In the genomic region with DNA sequence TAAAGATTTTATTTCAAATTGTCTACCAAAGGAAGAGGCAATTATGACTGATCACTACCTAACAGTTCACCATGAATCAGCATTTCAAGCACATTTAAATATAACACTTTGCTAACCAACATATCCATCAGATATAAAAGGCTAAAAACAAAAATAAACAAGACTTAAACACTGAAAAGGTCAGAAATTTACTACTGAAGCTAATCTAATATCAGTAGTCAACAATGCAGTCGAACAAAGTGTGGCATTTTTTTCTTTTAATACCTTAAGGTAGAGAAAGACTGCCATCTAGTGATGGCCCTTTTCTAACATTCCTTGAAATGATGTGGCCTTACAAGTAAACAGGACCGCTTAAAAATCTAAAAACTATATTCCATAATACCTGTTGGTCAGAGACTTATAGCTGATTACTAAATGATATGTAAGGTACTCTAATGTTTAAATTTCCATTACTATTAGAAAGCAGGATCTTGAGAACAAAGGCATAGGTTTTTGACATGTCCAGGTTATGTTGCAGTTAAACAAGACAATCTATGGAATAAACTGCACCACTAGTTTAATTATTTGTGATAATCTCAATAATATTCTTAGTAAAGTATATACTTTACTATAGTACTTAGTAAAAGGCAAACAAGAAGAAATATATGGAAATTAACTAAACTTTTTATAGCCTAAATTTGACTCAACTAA, we compare ENCODE assay signal across 8 cellular contexts.
A peak's percentile ranks its signal among the peaks of the same experiment; 100 is the strongest.
DNase-seq lines count a peak whose midpoint lies in the region; ATAC-seq, FAIRE-seq and TF ChIP-seq lines count a peak whose summit lies in the region.

No MANE protein-coding gene starts in this region.

- H3K4me3 ChIP-seq in GM23338: no peak overlapping the region
- no peak overlapping the region for H3K4me3 ChIP-seq in K562
- H3K4me3 ChIP-seq in tibial nerve: no peak overlapping the region

- H3K4me1 Mint-ChIP-seq in GM23338: peaks cover 19% of the 10 kb centered on the region

- H3K27ac Mint-ChIP-seq in GM23338: 0 out of 2 replicates have a peak overlapping the region, but pooled peaks have one; percentile 53

- peak; percentile 38; the same call in 1 of the 3 replicates for ATAC-seq in GM23338
- ATAC-seq in K562: 0 out of 3 replicates have a peak, but pooled peaks have one; percentile 56

- H3K9me3 ChIP-seq in K562 (replicated peaks; ENCODE audit: control insufficient read depth, insufficient read depth, low read depth, low read length) (no peaks in the 10 kb centered on the region), tibial nerve (no peaks in the 10 kb centered on the region)

- CTCF ChIA-PET in K562 (lab: Yijun Ruan, JAX; ENCODE audit: low intra/inter-chr PET ratio): interaction anchor here (0.6 to 1.1 kb wide), 5 partner anchors 104 to 944 kb away, joined by 3 to 4 read pairs (median 3); no protein-coding TSS in a partner anchor

- H3K36me3 Mint-ChIP-seq in GM23338 (ENCODE audit: low read depth): no peaks in the 10 kb centered on the region; the same call in 2 of the 3 replicates

- TF ChIP-seq POLR2A in K562 (conservative IDR thresholded peaks at IDR 0.05) (no peak), tibial nerve (IDR thresholded peaks at IDR 0.05) (no peak)

- intact Hi-C loops in K562 (cut with micrococcal nuclease): loop anchor here (5.0 to 10.0 kb wide), 4 partner anchors 131 to 1201 kb away; no protein-coding TSS in a partner anchor

- H3K9me3 Mint-ChIP-seq in GM23338: no peaks in the 10 kb centered on the region

- H3K27me3 ChIP-seq in GM23338 (ENCODE audit: insufficient read depth) (no peaks in the 10 kb centered on the region), K562 (ENCODE audit: control insufficient read depth in 2 of 2, insufficient read depth in 2 of 2, low read length in 2 of 2) (no peaks in the 10 kb centered on the region), tibial nerve (no peaks in the 10 kb centered on the region)

- H3K27me3 Mint-ChIP-seq in GM23338 (ENCODE audit: insufficient read depth, low read depth, poor library complexity): no peaks in the 10 kb centered on the region

- H3K27ac ChIP-seq in GM23338 (ENCODE audit: low read depth) (no peak overlapping the region), K562 (ENCODE audit: extremely low read depth, low read depth, low read length) (no peak overlapping the region), tibial nerve (no peak overlapping the region)

- DNase-seq in AML-193 (lab: John Stamatoyannopoulos, UW): peak; percentile 23 to 50
- DNase-seq in GM23338 (ENCODE audit: low spot score): peak; percentile 85
- DNase-seq in NCI-H345 (lab: John Stamatoyannopoulos, UW): peak; percentile 41
- DNase-seq in K562 (ENCODE audit: extremely low read depth in 1 of 4, low spot score in 3 of 4): peak; percentile 17 to 76 (median 32)
- peak in 1 of 2 donors; percentile 41 for DNase-seq in tibial nerve (ENCODE audit: low spot score in 2 of 2)
- DNase-seq in effector CD8-positive, alpha-beta T cell (lab: John Stamatoyannopoulos, UW): no peak
- DNase-seq in effector CD4-positive, alpha-beta T cell: no peak

- TF ChIP-seq RAD21 in K562 (CRISPR knock-in tag; conservative IDR thresholded peaks at IDR 0.05 in 1 of 2, IDR thresholded peaks at IDR 0.05 in 1 of 2): peak; percentile 84 to 92

- no peaks in the 10 kb centered on the region for H3K9me1 ChIP-seq in K562 (ENCODE audit: control insufficient read depth, insufficient read depth, low read length)

- TF ChIP-seq EP300 in K562 (IDR thresholded peaks at IDR 0.05; ENCODE audit: low read length) (no peak), tibial nerve (IDR thresholded peaks at IDR 0.05) (no peak)

- H3K79me2 ChIP-seq in GM23338 (replicated peaks; ENCODE audit: insufficient read depth) (peaks cover 5% of the 10 kb centered on the region; the same call in 1 of the 2 replicates), K562 (ENCODE audit: control insufficient read depth, insufficient read depth, low read length) (no peaks in the 10 kb centered on the region)

- H3K9ac ChIP-seq in K562 (ENCODE audit: insufficient read depth in 1 of 2, low read depth in 2 of 2, low read length in 2 of 2): no peak overlapping the region

- H3K4me3 Mint-ChIP-seq in GM23338: no peak overlapping the region

- TF ChIP-seq CTCF in GM23338 (conservative IDR thresholded peaks at IDR 0.05; ENCODE audit: low read depth in 2 of 2) (peak; percentile 67 to 89), K562 (IDR thresholded peaks at IDR 0.05 in 2 of 3, conservative IDR thresholded peaks at IDR 0.05 in 1 of 3; ENCODE audit: insufficient read depth in 2 of 3, low read depth in 1 of 3, low read length in 3 of 3) (peak; percentile 38 to 81 (median 54); a peak in 5 of 6 replicates), tibial nerve (IDR thresholded peaks at IDR 0.05) (peak; percentile 46 to 59 (median 53))

- H3K4me1 ChIP-seq in GM23338 (ENCODE audit: insufficient read depth) (peaks cover 19% of the 10 kb centered on the region), K562 (replicated peaks in 1 of 2; ENCODE audit: control insufficient read depth in 2 of 2, insufficient read depth in 2 of 2, low read length in 2 of 2) (no peaks in the 10 kb centered on the region), tibial nerve (peaks cover 0 to 10% (median 0%) of the 10 kb centered on the region in 4 donors)

- H3K9me2 ChIP-seq in GM23338 (ENCODE audit: insufficient read depth): no peaks in the 10 kb centered on the region

- no TSS peak for BruUV-seq in K562 (replicated peaks; lab: Mats Ljungman, UMichigan)

- no peaks in the 10 kb centered on the region for H3F3A ChIP-seq in GM23338 (replicated peaks; ENCODE audit: low read depth)

- H3K36me3 ChIP-seq in GM23338 (ENCODE audit: insufficient read depth): no peaks in the 10 kb centered on the region
- H3K36me3 ChIP-seq in K562 (ENCODE audit: control insufficient read depth, insufficient read depth, low read length): no peaks in the 10 kb centered on the region
- peaks cover 0 to 1% (median 0%) of the 10 kb centered on the region in 3 donors for H3K36me3 ChIP-seq in tibial nerve

- POLR2A ChIA-PET in K562 (lab: Yijun Ruan, JAX): no interaction called here

- FAIRE-seq in K562 (lab: Jason Lieb, UNC): peak; percentile 83
- peak; percentile 94 for FAIRE-seq in islet of Langerhans (lab: Jason Lieb, UNC)

- H2AFZ ChIP-seq in GM23338 (no peak overlapping the region), K562 (ENCODE audit: low read depth, low read length) (0 out of 2 replicates have a peak overlapping the region, but pooled peaks have one; percentile 36)

- 12% methylated on average over 2 of the region's 2 CpGs for WGBS in K562 (ENCODE audit: insufficient coverage, low coverage, missing lambda C conversion rate)
- 30% methylated on average over 2 of the region's 2 CpGs for WGBS in tibial nerve, 2 donors

- H3K4me2 ChIP-seq in GM23338 (no peak overlapping the region), K562 (ENCODE audit: insufficient read depth, low read length) (no peak overlapping the region)

- in situ Hi-C loops in K562 (cut with MboI): loop anchor here (10.0 kb wide), 1 partner anchor 931 kb away; no protein-coding TSS in a partner anchor

- H4K20me1 ChIP-seq in GM23338 (replicated peaks; ENCODE audit: insufficient read depth) (no peaks in the 10 kb centered on the region), K562 (replicated peaks; ENCODE audit: control insufficient read depth, insufficient read depth, low read length) (no peaks in the 10 kb centered on the region)

TF ChIP-seq in GM23338, 12 proteins besides CTCF, POLR2A, EP300 and RAD21 (continues in another document):
- TF ChIP-seq STAT1 (IDR thresholded peaks at IDR 0.05; ENCODE audit: unreplicated experiment): no peak

TF ChIP-seq in K562, 482 proteins besides CTCF, POLR2A, EP300 and RAD21 (continues in another document):
- no peak for TF ChIP-seq TAF1 (IDR thresholded peaks at IDR 0.05; ENCODE audit: control insufficient read depth, extremely low read depth, insufficient read depth, low read length, severe bottlenecking)
- TF ChIP-seq ZKSCAN1 (IDR thresholded peaks at IDR 0.05; ENCODE audit: low read depth, low read length): no peak
- no peak for TF ChIP-seq TOE1 (IDR thresholded peaks at IDR 0.05; ENCODE audit: borderline replicate concordance)
- TF ChIP-seq TOE1 (CRISPR knock-in tag; IDR thresholded peaks at IDR 0.05; ENCODE audit: borderline replicate concordance, low read depth): no peak
- TF ChIP-seq ZNF175 (CRISPR knock-in tag; IDR thresholded peaks at IDR 0.05; ENCODE audit: low read depth): no peak
- TF ChIP-seq FOXJ2 (tag; IDR thresholded peaks at IDR 0.05): peak; percentile 45; the same call in 1 of the 2 replicates
- TF ChIP-seq NCOA1 (IDR thresholded peaks at IDR 0.05; ENCODE audit: low read depth): no peak
- TF ChIP-seq NCOA6 (IDR thresholded peaks at IDR 0.05): no peak
- TF ChIP-seq, protein P1, sequence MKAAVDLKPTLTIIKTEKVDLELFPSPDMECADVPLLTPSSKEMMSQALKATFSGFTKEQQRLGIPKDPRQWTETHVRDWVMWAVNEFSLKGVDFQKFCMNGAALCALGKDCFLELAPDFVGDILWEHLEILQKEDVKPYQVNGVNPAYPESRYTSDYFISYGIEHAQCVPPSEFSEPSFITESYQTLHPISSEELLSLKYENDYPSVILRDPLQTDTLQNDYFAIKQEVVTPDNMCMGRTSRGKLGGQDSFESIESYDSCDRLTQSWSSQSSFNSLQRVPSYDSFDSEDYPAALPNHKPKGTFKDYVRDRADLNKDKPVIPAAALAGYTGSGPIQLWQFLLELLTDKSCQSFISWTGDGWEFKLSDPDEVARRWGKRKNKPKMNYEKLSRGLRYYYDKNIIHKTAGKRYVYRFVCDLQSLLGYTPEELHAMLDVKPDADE (conservative IDR thresholded peaks at IDR 0.05; ENCODE audit: control insufficient read depth, low read depth, low read length): no peak
- TF ChIP-seq NR4A1 (CRISPR knock-in tag; IDR thresholded peaks at IDR 0.05): no peak
- TF ChIP-seq NR4A1 (tag; IDR thresholded peaks at IDR 0.05): no peak

Comparison
In these comparisons a context has a peak if more than half of its experiments do, and no peak if none do; other contexts are left out.
1. DNase-seq: peak in AML-193 (2 of 2), GM23338 (single experiment), NCI-H345 (single experiment) and K562 (4 of 4); none in effector CD8-positive, alpha-beta T cell (single experiment) and effector CD4-positive, alpha-beta T cell (single experiment).
2. Peak in every context shown above with its lines, with median percentiles within 50 percentile points of each other: CTCF ChIP-seq.